Comparison of ENCODE assay signal across 11 cellular contexts in genomic region chr2:230738391-230738811, GRCh38. TPM values are rescaled to one million over a fixed set of nuclear protein-coding genes. Genes with fewer than 3 reads are reported as not detected.
DNase-seq lines count a peak whose midpoint lies in the region; ATAC-seq, FAIRE-seq and TF ChIP-seq lines count a peak whose summit lies in the region.
"Had no signal": no experiment of that assay in that cellular context is flagged by ENCODE, and none has a peak within 500 bp of the region (broad histone marks: within the 10 kb centered on the region; RNA-seq: fewer than 3 reads in every experiment).

No MANE protein-coding gene starts in this region.

- CTCF ChIA-PET in OCI-LY7 (lab: Charles Lee; ENCODE audit: unreplicated experiment): no interaction called here

- DNase-seq in G401 (ENCODE audit: low spot score) (peak; percentile 48), OCI-LY7 (ENCODE audit: low spot score) (no peak), colonic mucosa (no peak), pancreas (peak in 1 of 6 donors; percentile 37), NCI-H1092 (lab: John Stamatoyannopoulos, UW) (no peak), NCI-H2081 treated with DMSO at 0.1 percent for 48 hours (lab: John Stamatoyannopoulos, UW) (no peak)
- DNase-seq in activated CD4-positive, CD25-positive, alpha-beta regulatory T cell treated with anti-CD3 and anti-CD28 coated beads, Interleukin-2, amount 50 U/mL, for 72 hours: no peak
- DNase-seq: NCI-H2029; stimulated activated CD4-positive, alpha-beta T cell treated with anti-CD3 and anti-CD28 coated beads, Interleukin-15, amount 100 ng/mL, for 24 hours had no signal

- H3K4me2 ChIP-seq in OCI-LY7 (ENCODE audit: low read length): peak overlapping the region; percentile 75; the same call in 1 of the 2 replicates

- FAIRE-seq in pancreas (lab: Jason Lieb, UNC): no peak
- FAIRE-seq: frontal cortex had no signal

- H4K20me1 ChIP-seq in OCI-LY7 (ENCODE audit: insufficient read depth, low read length): 0 out of 2 replicates have a peak, but pooled peaks cover 8% of the 10 kb centered on the region

- no peak overlapping the region for H3K4me3 ChIP-seq in OCI-LY7 (ENCODE audit: low read depth, low read length, poor library complexity, severe bottlenecking)
- H3K4me3 ChIP-seq in colonic mucosa: no peak overlapping the region
- no peak overlapping the region for H3K4me3 ChIP-seq in pancreas

- H2AFZ ChIP-seq in OCI-LY7 (ENCODE audit: low read length): no peak overlapping the region

- H3K9me3 ChIP-seq in OCI-LY7 (ENCODE audit: low read length) (no peaks in the 10 kb centered on the region), colonic mucosa (no peaks in the 10 kb centered on the region), pancreas (no peaks in the 10 kb centered on the region)

- intact Hi-C loops in OCI-LY7 (cut with micrococcal nuclease; ENCODE audit: unreplicated experiment): no loop called here
- intact Hi-C loops in colonic mucosa (cut with DNase I): no loop called here
- intact Hi-C loops in pancreas (cut with DNase I): no loop called here

- TF ChIP-seq CTCF in OCI-LY7 (conservative IDR thresholded peaks at IDR 0.05; ENCODE audit: low read length) (no peak), colonic mucosa (IDR thresholded peaks at IDR 0.05) (no peak), pancreas (IDR thresholded peaks at IDR 0.05) (no peak)

- H3K9me2 ChIP-seq in OCI-LY7 (ENCODE audit: insufficient read depth, low read length): no peaks in the 10 kb centered on the region

- WGBS in pancreas, 2 donors: 6 to 10% methylated on average over 1 of the region's 1 CpG

- in situ Hi-C loops in G401 (cut with HindIII; ENCODE audit: low sequenced_read_pairs): no loop called here

- H3K9ac ChIP-seq in colonic mucosa (ENCODE audit: low read depth in 2 of 2, low read length in 2 of 2): peak overlapping the region in 1 of 2 donors; percentile 81

- peaks cover 42% of the 10 kb centered on the region for H3K4me1 ChIP-seq in OCI-LY7 (ENCODE audit: insufficient read depth, low read length, poor library complexity, severe bottlenecking)
- peaks cover 4% of the 10 kb centered on the region for H3K4me1 ChIP-seq in colonic mucosa
- H3K4me1 ChIP-seq in pancreas: peaks cover 12 to 43% (median 34%) of the 10 kb centered on the region in 3 donors

- H3K36me3 ChIP-seq in OCI-LY7 (ENCODE audit: insufficient read depth, low read length): peaks cover 20% of the 10 kb centered on the region
- H3K36me3 ChIP-seq in colonic mucosa: no peaks in the 10 kb centered on the region
- H3K36me3 ChIP-seq in pancreas: no peaks in the 10 kb centered on the region

- no peaks in the 10 kb centered on the region for H3K27me3 ChIP-seq in colonic mucosa
- H3K27me3 ChIP-seq in pancreas: no peaks in the 10 kb centered on the region

- H3K27ac ChIP-seq in OCI-LY7 (ENCODE audit: low read depth, low read length, poor library complexity, severe bottlenecking): no peak overlapping the region
- H3K27ac ChIP-seq in colonic mucosa: peak overlapping the region; percentile 41
- peak overlapping the region in 2 of 4 donors; percentile 72 to 75 for H3K27ac ChIP-seq in pancreas

- POLR2A ChIA-PET in OCI-LY7 (lab: Charles Lee): interaction anchor here (0.9 to 4.2 kb wide), 2 partner anchors 24 to 35 kb away, joined by 5 to 12 read pairs; no protein-coding TSS in a partner anchor

- no TSS peak for BruUV-seq in OCI-LY7 (replicated peaks; lab: Mats Ljungman, UMichigan)

- ATAC-seq in pancreas (peak; percentile 26 to 76 (median 64)), HG02763 (IDR thresholded peaks at IDR 0.05; ENCODE audit: unreplicated experiment) (no peak)

- H3K79me2 ChIP-seq in OCI-LY7 (ENCODE audit: insufficient read depth, low read depth, low read length): peaks cover 67% of the 10 kb centered on the region

RNA-seq across cellular contexts. Expression of gene CAB39, which starts 25.8 kb away (rescaled TPM):
- total RNA-seq in G401 (2014; rRNA removed; shearing (Covaris generic)): 27.7 and 28.1 TPM in 2 replicates
- 31.5 and 39.3 TPM in 2 replicates for total RNA-seq in OCI-LY7 (2014; rRNA removed; shearing (Covaris generic))
- total RNA-seq in OCI-LY7 (2022) (53.4 and 53.8 TPM in 2 replicates), colonic mucosa (100 to 1,000 TPM in 1 of 2 donors, 10 to 100 TPM in 1; 87.8 to 121 TPM), pancreas (10 to 100 TPM; 15.9 to 41.6 (median 22.0) TPM)
- 10 to 100 TPM in 1 of 2 donors, 1 to 10 TPM in 1; 9.9 to 15.3 TPM for polyA plus RNA-seq in pancreas
